Comparison of ENCODE assay signal across 1 cellular context in the genomic region with DNA sequence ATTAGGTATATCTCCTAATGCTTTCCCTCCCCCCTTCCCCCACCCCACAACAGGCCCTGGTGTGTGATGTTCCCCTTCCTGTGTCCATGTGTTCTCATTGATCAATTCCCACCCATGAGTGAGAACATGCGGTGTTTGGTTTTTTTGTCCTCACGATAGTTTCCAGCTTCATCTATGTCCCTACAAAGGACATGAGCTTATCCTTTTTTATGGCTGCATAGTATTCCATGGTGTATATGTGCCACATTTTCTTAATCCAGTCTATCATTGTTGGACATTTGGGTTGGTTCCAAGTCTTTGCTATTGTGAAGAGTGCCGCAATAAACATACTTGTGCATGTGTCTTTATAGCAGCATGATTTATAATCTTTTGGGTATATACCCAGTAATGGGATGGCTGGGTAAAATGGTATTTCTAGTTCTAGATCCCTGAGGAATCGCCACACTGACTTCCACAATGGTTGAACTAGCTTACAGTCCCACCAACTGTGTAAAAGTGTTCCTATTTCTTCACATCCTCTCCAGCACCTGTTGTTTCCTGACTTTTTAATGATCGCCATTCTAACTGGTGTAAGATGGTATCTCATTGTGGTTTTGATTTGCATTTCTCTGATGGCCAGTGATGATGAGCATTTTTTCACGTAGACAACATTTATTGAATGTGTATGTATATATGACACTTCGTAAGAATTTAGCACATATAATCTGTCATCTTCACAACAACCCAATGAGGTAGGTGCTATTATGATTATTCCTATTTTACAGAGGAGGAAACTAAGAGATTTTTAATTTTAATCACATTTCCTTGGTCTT.
TF ChIP-seq lines count a peak whose summit lies in the region.

No MANE protein-coding gene starts in this region.

TF ChIP-seq in A549, 52 proteins besides CTCF, POLR2A, EP300 and RAD21:
- TF ChIP-seq KDM1A (IDR thresholded peaks at IDR 0.05; ENCODE audit: low read depth) = 0 out of 2 replicates have a peak, but pooled peaks have one; percentile 25
